Comparison of ENCODE assay signal across 1 cellular context in genomic region chr17:18993876-18994275, GRCh38.
TF ChIP-seq lines count a peak whose summit lies in the region.

No MANE protein-coding gene starts in this region.

TF ChIP-seq in IMR-90, 13 proteins besides CTCF, POLR2A, EP300 and RAD21:
- no peak for TF ChIP-seq MAZ (IDR thresholded peaks at IDR 0.05; ENCODE audit: borderline replicate concordance, low read depth, low read length)
- TF ChIP-seq BHLHE40 (IDR thresholded peaks at IDR 0.05; ENCODE audit: low read depth, low read length), result no peak
- TF ChIP-seq, protein P1, sequence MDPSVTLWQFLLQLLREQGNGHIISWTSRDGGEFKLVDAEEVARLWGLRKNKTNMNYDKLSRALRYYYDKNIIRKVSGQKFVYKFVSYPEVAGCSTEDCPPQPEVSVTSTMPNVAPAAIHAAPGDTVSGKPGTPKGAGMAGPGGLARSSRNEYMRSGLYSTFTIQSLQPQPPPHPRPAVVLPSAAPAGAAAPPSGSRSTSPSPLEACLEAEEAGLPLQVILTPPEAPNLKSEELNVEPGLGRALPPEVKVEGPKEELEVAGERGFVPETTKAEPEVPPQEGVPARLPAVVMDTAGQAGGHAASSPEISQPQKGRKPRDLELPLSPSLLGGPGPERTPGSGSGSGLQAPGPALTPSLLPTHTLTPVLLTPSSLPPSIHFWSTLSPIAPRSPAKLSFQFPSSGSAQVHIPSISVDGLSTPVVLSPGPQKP (IDR thresholded peaks at IDR 0.05; ENCODE audit: borderline replicate concordance, low read depth, low read length), result no peak
- TF ChIP-seq CHD1 (IDR thresholded peaks at IDR 0.05; ENCODE audit: low read depth, low read length), result no peak
- TF ChIP-seq CEBPB (IDR thresholded peaks at IDR 0.05; ENCODE audit: low read depth, low read length), result no peak
- peak; percentile 38; the same call in 1 of the 2 replicates for TF ChIP-seq FOS (IDR thresholded peaks at IDR 0.05; ENCODE audit: low read depth, low read length)
